23 cellular contexts compared by ENCODE assay signal in genomic region chr3:162213196-162213595, GRCh38.
DNase-seq lines count a peak whose midpoint lies in the region; ATAC-seq, FAIRE-seq and TF ChIP-seq lines count a peak whose summit lies in the region.
"Had no signal": no experiment of that assay in that cellular context is flagged by ENCODE, and none has a peak within 500 bp of the region (broad histone marks: within the 10 kb centered on the region; RNA-seq: fewer than 3 reads in every experiment).

No MANE protein-coding gene starts in this region.

- H3K9me3 ChIP-seq in kidney (ENCODE audit: control insufficient read depth in 1 of 2, low read length in 2 of 2) (peaks cover 0 to 2% of the 10 kb centered on the region in 2 donors), Karpas-422 (ENCODE audit: low read length) (peaks cover 15% of the 10 kb centered on the region), right lobe of liver (no peaks in the 10 kb centered on the region)
- H3K9me3 ChIP-seq: BE2C, BLaER1, Caco-2 had no signal

- WGBS in right lobe of liver (ENCODE audit: insufficient coverage, low coverage, low lambda C conversion rate, missing lambda C conversion rate): 46% methylated on average over 2 of the region's 2 CpGs

- H3K9me2 ChIP-seq in Karpas-422 (replicated peaks; ENCODE audit: insufficient read depth, low read length): no peaks in the 10 kb centered on the region

- no peak overlapping the region for H3K4me2 ChIP-seq in Karpas-422 (ENCODE audit: low read depth, low read length, poor library complexity, severe bottlenecking)
- H3K4me2 ChIP-seq: BLaER1 had no signal

- TF ChIP-seq CTCF in kidney (IDR thresholded peaks at IDR 0.05; ENCODE audit: borderline replicate concordance, extremely low read depth, insufficient read depth): no peak
- no peak for TF ChIP-seq CTCF in right lobe of liver (IDR thresholded peaks at IDR 0.05)

- no peaks in the 10 kb centered on the region for H3K36me3 ChIP-seq in kidney (ENCODE audit: control insufficient read depth in 1 of 2, insufficient read depth in 2 of 2, low read length in 2 of 2)
- H3K36me3 ChIP-seq in Karpas-422 (ENCODE audit: insufficient read depth, low read length): no peaks in the 10 kb centered on the region
- H3K36me3 ChIP-seq in right lobe of liver: no peaks in the 10 kb centered on the region
- H3K36me3 ChIP-seq: BE2C, BLaER1 had no signal

- FAIRE-seq in A204.1 (lab: Jason Lieb, UNC) (peak; percentile 83), RCC 7860 (lab: Jason Lieb, UNC) (peak; percentile 71), colon (lab: Jason Lieb, UNC) (peak; percentile 10), kidney (lab: Jason Lieb, UNC) (peak; percentile 15)
- FAIRE-seq: D721Med, GM12878, GM12892, GM18507 had no signal

- no peak for ATAC-seq in right lobe of liver
- ATAC-seq: CD8-positive, alpha-beta T cell; GM12878 had no signal

- H2AFZ ChIP-seq in Karpas-422 (ENCODE audit: low read length): no peak overlapping the region

- intact Hi-C loops in kidney (cut with DNase I) (no loop called here), right lobe of liver (cut with DNase I) (no loop called here)

- H3K4me3 ChIP-seq in kidney (ENCODE audit: low read length in 2 of 2): no peak overlapping the region
- no peak overlapping the region for H3K4me3 ChIP-seq in Karpas-422 (ENCODE audit: low read length)
- no peak overlapping the region for H3K4me3 ChIP-seq in right lobe of liver
- H3K4me3 ChIP-seq: BLaER1, GM12878 had no signal

- H3K9ac ChIP-seq in kidney (ENCODE audit: low read length in 2 of 2): no peak overlapping the region
- no peak overlapping the region for H3K9ac ChIP-seq in Karpas-422 (ENCODE audit: low read length)
- H3K9ac ChIP-seq: BLaER1 had no signal

- no peak for DNase-seq in RCC 7860 (ENCODE audit: low spot score)
- no peak for DNase-seq in kidney
- DNase-seq in C1 segment of cervical spinal cord (lab: John Stamatoyannopoulos, UW): no peak
- DNase-seq in Karpas-422: no peak
- DNase-seq in NCI-H524 (lab: John Stamatoyannopoulos, UW): no peak
- no peak for DNase-seq in right lobe of liver
- DNase-seq: ACHN; BE2C; Caco-2; Calu3; CD4-positive, alpha-beta T cell; CD8-positive, alpha-beta T cell; DMS79 treated with DMSO at 0.1 percent for 48 hours; GDM1 had no signal

- TF ChIP-seq POLR2A in right lobe of liver (IDR thresholded peaks at IDR 0.05): no peak

- H3K27me3 ChIP-seq in Karpas-422 (ENCODE audit: low read length) (no peaks in the 10 kb centered on the region), right lobe of liver (no peaks in the 10 kb centered on the region)
- H3K27me3 ChIP-seq: BE2C, BLaER1 had no signal

- no peaks in the 10 kb centered on the region for H3K79me2 ChIP-seq in Karpas-422 (ENCODE audit: low read length)

- H4K20me1 ChIP-seq in Karpas-422 (ENCODE audit: insufficient read depth, low read depth, low read length): no peaks in the 10 kb centered on the region
- H4K20me1 ChIP-seq: BLaER1 had no signal

- H3K4me1 ChIP-seq in kidney (ENCODE audit: control insufficient read depth in 1 of 2, insufficient read depth in 1 of 2, low read depth in 1 of 2, low read length in 2 of 2): no peaks in the 10 kb centered on the region
- no peaks in the 10 kb centered on the region for H3K4me1 ChIP-seq in Karpas-422 (ENCODE audit: low read length)
- no peaks in the 10 kb centered on the region for H3K4me1 ChIP-seq in right lobe of liver
- H3K4me1 ChIP-seq: BE2C, BLaER1, Caco-2 had no signal

- H3K27ac ChIP-seq in kidney (ENCODE audit: low read depth in 2 of 2, low read length in 2 of 2) (no peak overlapping the region), Karpas-422 (ENCODE audit: low read length) (no peak overlapping the region), right lobe of liver (no peak overlapping the region)
- H3K27ac ChIP-seq: 22Rv1, BLaER1, C4-2B had no signal
